3 cellular contexts compared by ENCODE assay signal in genomic region chr2:240714747-240715725, GRCh38.
TF ChIP-seq lines count a peak whose summit lies in the region.

No MANE protein-coding gene starts in this region.

TF ChIP-seq in HEK293, 187 proteins besides CTCF, POLR2A, EP300 and RAD21:
- TF ChIP-seq ZFP37 (tag by site-specific recombination; IDR thresholded peaks at IDR 0.05) (no peak), ZNF600 (tag by site-specific recombination; IDR thresholded peaks at IDR 0.05) (0 out of 2 replicates have a peak, but pooled peaks have one; percentile 35), ZIC2 (tag by site-specific recombination; IDR thresholded peaks at IDR 0.05) (peak; percentile 14; the same call in 1 of the 2 replicates)
- TF ChIP-seq, protein P1, sequence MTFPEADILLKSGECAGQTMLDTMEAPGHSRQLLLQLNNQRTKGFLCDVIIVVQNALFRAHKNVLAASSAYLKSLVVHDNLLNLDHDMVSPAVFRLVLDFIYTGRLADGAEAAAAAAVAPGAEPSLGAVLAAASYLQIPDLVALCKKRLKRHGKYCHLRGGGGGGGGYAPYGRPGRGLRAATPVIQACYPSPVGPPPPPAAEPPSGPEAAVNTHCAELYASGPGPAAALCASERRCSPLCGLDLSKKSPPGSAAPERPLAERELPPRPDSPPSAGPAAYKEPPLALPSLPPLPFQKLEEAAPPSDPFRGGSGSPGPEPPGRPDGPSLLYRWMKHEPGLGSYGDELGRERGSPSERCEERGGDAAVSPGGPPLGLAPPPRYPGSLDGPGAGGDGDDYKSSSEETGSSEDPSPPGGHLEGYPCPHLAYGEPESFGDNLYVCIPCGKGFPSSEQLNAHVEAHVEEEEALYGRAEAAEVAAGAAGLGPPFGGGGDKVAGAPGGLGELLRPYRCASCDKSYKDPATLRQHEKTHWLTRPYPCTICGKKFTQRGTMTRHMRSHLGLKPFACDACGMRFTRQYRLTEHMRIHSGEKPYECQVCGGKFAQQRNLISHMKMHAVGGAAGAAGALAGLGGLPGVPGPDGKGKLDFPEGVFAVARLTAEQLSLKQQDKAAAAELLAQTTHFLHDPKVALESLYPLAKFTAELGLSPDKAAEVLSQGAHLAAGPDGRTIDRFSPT (tag by site-specific recombination; IDR thresholded peaks at IDR 0.05) = no peak
TF ChIP-seq in HEK293: peak in this region for 2.

TF ChIP-seq in K562, 482 proteins besides CTCF, POLR2A, EP300 and RAD21 (continues in another document):
- TF ChIP-seq, protein P2, sequence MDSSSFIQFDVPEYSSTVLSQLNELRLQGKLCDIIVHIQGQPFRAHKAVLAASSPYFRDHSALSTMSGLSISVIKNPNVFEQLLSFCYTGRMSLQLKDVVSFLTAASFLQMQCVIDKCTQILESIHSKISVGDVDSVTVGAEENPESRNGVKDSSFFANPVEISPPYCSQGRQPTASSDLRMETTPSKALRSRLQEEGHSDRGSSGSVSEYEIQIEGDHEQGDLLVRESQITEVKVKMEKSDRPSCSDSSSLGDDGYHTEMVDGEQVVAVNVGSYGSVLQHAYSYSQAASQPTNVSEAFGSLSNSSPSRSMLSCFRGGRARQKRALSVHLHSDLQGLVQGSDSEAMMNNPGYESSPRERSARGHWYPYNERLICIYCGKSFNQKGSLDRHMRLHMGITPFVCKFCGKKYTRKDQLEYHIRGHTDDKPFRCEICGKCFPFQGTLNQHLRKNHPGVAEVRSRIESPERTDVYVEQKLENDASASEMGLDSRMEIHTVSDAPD (CRISPR knock-in tag; IDR thresholded peaks at IDR 0.05) = no peak
- TF ChIP-seq, protein P3, sequence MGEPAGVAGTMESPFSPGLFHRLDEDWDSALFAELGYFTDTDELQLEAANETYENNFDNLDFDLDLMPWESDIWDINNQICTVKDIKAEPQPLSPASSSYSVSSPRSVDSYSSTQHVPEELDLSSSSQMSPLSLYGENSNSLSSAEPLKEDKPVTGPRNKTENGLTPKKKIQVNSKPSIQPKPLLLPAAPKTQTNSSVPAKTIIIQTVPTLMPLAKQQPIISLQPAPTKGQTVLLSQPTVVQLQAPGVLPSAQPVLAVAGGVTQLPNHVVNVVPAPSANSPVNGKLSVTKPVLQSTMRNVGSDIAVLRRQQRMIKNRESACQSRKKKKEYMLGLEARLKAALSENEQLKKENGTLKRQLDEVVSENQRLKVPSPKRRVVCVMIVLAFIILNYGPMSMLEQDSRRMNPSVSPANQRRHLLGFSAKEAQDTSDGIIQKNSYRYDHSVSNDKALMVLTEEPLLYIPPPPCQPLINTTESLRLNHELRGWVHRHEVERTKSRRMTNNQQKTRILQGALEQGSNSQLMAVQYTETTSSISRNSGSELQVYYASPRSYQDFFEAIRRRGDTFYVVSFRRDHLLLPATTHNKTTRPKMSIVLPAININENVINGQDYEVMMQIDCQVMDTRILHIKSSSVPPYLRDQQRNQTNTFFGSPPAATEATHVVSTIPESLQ (CRISPR knock-in tag; IDR thresholded peaks at IDR 0.05) = no peak
- TF ChIP-seq ARHGAP35 (IDR thresholded peaks at IDR 0.05; ENCODE audit: partially characterized antibody) = no peak
- TF ChIP-seq PRDM10 (IDR thresholded peaks at IDR 0.05; ENCODE audit: partially characterized antibody) = no peak
- no peak for TF ChIP-seq HDAC6 (IDR thresholded peaks at IDR 0.05; ENCODE audit: low read depth, low read length)
- no peak for TF ChIP-seq ZNF717 (CRISPR knock-in tag; IDR thresholded peaks at IDR 0.05)
- TF ChIP-seq ZNF436 (CRISPR knock-in tag; IDR thresholded peaks at IDR 0.05) = no peak
- no peak for TF ChIP-seq LEF1 (IDR thresholded peaks at IDR 0.05)
- no peak for TF ChIP-seq HNRNPL (IDR thresholded peaks at IDR 0.05; ENCODE audit: low read depth, low read length)
- no peak for TF ChIP-seq CXXC5 (CRISPR knock-in tag; IDR thresholded peaks at IDR 0.05)
- TF ChIP-seq, protein P4, sequence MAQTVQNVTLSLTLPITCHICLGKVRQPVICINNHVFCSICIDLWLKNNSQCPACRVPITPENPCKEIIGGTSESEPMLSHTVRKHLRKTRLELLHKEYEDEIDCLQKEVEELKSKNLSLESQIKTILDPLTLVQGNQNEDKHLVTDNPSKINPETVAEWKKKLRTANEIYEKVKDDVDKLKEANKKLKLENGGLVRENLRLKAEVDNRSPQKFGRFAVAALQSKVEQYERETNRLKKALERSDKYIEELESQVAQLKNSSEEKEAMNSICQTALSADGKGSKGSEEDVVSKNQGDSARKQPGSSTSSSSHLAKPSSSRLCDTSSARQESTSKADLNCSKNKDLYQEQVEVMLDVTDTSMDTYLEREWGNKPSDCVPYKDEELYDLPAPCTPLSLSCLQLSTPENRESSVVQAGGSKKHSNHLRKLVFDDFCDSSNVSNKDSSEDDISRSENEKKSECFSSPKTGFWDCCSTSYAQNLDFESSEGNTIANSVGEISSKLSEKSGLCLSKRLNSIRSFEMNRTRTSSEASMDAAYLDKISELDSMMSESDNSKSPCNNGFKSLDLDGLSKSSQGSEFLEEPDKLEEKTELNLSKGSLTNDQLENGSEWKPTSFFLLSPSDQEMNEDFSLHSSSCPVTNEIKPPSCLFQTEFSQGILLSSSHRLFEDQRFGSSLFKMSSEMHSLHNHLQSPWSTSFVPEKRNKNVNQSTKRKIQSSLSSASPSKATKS (CRISPR knock-in tag; IDR thresholded peaks at IDR 0.05) = no peak
- TF ChIP-seq HDAC8 (tag; IDR thresholded peaks at IDR 0.05) = no peak
- TF ChIP-seq FOXK2 (conservative IDR thresholded peaks at IDR 0.05 in 1 of 2, IDR thresholded peaks at IDR 0.05 in 1 of 2; ENCODE audit: low read depth in 2 of 2) = no peak

TF ChIP-seq in neural cell, 6 proteins besides CTCF, POLR2A, EP300 and RAD21:
- TF ChIP-seq POLR2AphosphoS5 (IDR thresholded peaks at IDR 0.05) (peak; percentile 7), TAF1 (IDR thresholded peaks at IDR 0.05; ENCODE audit: low read depth) (no peak)
